Comparison of ENCODE assay signal across 19 cellular contexts in genomic region chr11:97548280-97548679, GRCh38.
"Had no signal": no experiment of that assay in that cellular context is flagged by ENCODE, and none has a peak within 500 bp of the region (broad histone marks: within the 10 kb centered on the region; RNA-seq: fewer than 3 reads in every experiment).

No MANE protein-coding gene starts in this region.

- H3K36me3 Mint-ChIP-seq: activated naive CD8-positive, alpha-beta T cell treated with anti-CD3 and anti-CD28 coated beads, Interleukin-2, amount 10 ng/mL, durations not matched to agents 7 days and 5 days had no signal

- H3K4me3 Mint-ChIP-seq: activated CD8-positive, alpha-beta T cell treated with anti-CD3 and anti-CD28 coated beads, Interleukin-2, amount 10 ng/mL, durations not matched to agents 7 days and 5 days; activated naive CD8-positive, alpha-beta T cell treated with anti-CD3 and anti-CD28 coated beads, Interleukin-2, amount 10 ng/mL, durations not matched to agents 7 days and 5 days; T-helper 1 cell treated with Interleukin-12 subunit alpha and Interleukin-12 subunit beta and Interleukin-4 antibody, amounts not matched to agents 30 μg/mL and 1 μg/mL, for 36 hours had no signal

- H3K4me1 Mint-ChIP-seq: activated naive CD8-positive, alpha-beta T cell treated with anti-CD3 and anti-CD28 coated beads, Interleukin-2, amount 10 ng/mL, durations not matched to agents 7 days and 5 days had no signal

- H3K36me3 ChIP-seq: adrenal gland had no signal

- H3K9me3 Mint-ChIP-seq: activated naive CD8-positive, alpha-beta T cell treated with anti-CD3 and anti-CD28 coated beads, Interleukin-2, amount 10 ng/mL, durations not matched to agents 7 days and 5 days had no signal

- ATAC-seq: activated CD8-positive, alpha-beta T cell treated with anti-CD3 and anti-CD28 coated beads, Interleukin-2, amount 10 ng/mL, durations not matched to agents 7 days and 5 days had no signal

- H3K4me1 ChIP-seq: adrenal gland had no signal

- H3K27me3 Mint-ChIP-seq: activated naive CD8-positive, alpha-beta T cell treated with anti-CD3 and anti-CD28 coated beads, Interleukin-2, amount 10 ng/mL, durations not matched to agents 7 days and 5 days had no signal

- H3K9me3 ChIP-seq: adrenal gland had no signal

- H3K27me3 ChIP-seq: adrenal gland had no signal

- H3K27ac Mint-ChIP-seq: activated CD8-positive, alpha-beta T cell treated with anti-CD3 and anti-CD28 coated beads, Interleukin-2, amount 10 ng/mL, durations not matched to agents 7 days and 5 days; activated naive CD8-positive, alpha-beta T cell treated with anti-CD3 and anti-CD28 coated beads, Interleukin-2, amount 10 ng/mL, durations not matched to agents 7 days and 5 days; T-helper 1 cell treated with Interleukin-12 subunit alpha and Interleukin-12 subunit beta and Interleukin-4 antibody, amounts not matched to agents 30 μg/mL and 1 μg/mL, for 36 hours had no signal

- H3K4me3 ChIP-seq: adrenal gland, PC-9 had no signal

- DNase-seq: activated CD4-positive, alpha-beta T cell treated with anti-CD3 and anti-CD28 coated beads for 48 hours; activated CD4-positive, alpha-beta T cell treated with anti-CD3 and anti-CD28 coated beads, Interleukin-2, amount 50 U/mL, for 4 hours; activated CD4-positive, CD25-positive, alpha-beta regulatory T cell treated with anti-CD3 and anti-CD28 coated beads, Interleukin-2, amount 50 U/mL, for 72 hours; activated CD8-positive, alpha-beta memory T cell treated with anti-CD3 and anti-CD28 coated beads, Interleukin-2, amount 50 U/mL, for 48 hours; activated CD8-positive, alpha-beta T cell treated with anti-CD3 and anti-CD28 coated beads, Interleukin-2, amount 10 ng/mL, durations not matched to agents 7 days and 5 days; activated naive CD4-positive, alpha-beta T cell treated with anti-CD3 and anti-CD28 coated beads, Interleukin-2, amount 50 U/mL, for 16 hours; activated naive CD8-positive, alpha-beta T cell treated with anti-CD3 and anti-CD28 coated beads, Interleukin-2, amount 10 ng/mL, durations not matched to agents 7 days and 5 days; activated T-cell treated with anti-CD3 and anti-CD28 coated beads, Interleukin-2, amount 50 U/mL, for 1 hour; adrenal gland; anterior cingulate cortex; caudate nucleus; KG1; NCI-H1048; NCI-H187; NCI-H2081; NCI-H510A treated with DMSO at 0.1 percent for 48 hours; PC-9; SHP77 treated with DMSO at 0.1 percent for 48 hours had no signal

- H3K27ac ChIP-seq: adrenal gland, PC-9 had no signal
